Comparison of ENCODE assay signal across 8 cellular contexts in genomic region chr1:160375788-160376524, GRCh38. TPM values are rescaled to one million over a fixed set of nuclear protein-coding genes. Genes with fewer than 3 reads are reported as not detected.
DNase-seq lines count a peak whose midpoint lies in the region; ATAC-seq and TF ChIP-seq lines count a peak whose summit lies in the region.

No MANE protein-coding gene starts in this region.

- peak; percentile 55 for ATAC-seq in GM19035 (IDR thresholded peaks at IDR 0.05; ENCODE audit: unreplicated experiment)
- ATAC-seq in T-cell (replicated peaks in 1 of 4): peak in 3 of 4 experiments; percentile 26 to 42 (median 41)
- peak; percentile 3 to 48 for ATAC-seq in left cardiac atrium
- peak; percentile 82 for ATAC-seq in stimulated activated effector memory CD8-positive, alpha-beta T cell treated with anti-CD3 and anti-CD28 coated beads, Interleukin-12 subunit alpha, Interleukin-12 subunit beta, amount 100 ng/mL, for 72 hours

- intact Hi-C loops in left cardiac atrium (cut with DNase I): loop anchor here (5.0 to 10.0 kb wide), 2 partner anchors 184 to 291 kb away; partner anchors contain the start of genes CASQ1 (in 1 of the 2) and KCNJ9 (in 1 of the 2)

- H3K9me3 Mint-ChIP-seq in T-cell: no peaks in the 10 kb centered on the region
- H3K9me3 Mint-ChIP-seq in stimulated activated effector memory CD8-positive, alpha-beta T cell treated with anti-CD3 and anti-CD28 coated beads, Interleukin-12 subunit alpha, Interleukin-12 subunit beta, amount 100 ng/mL, for 72 hours: no peaks in the 10 kb centered on the region
- H3K9me3 Mint-ChIP-seq in mesothelial cell of epicardium: no peaks in the 10 kb centered on the region

- DNase-seq in A172 (ENCODE audit: low spot score) (peak; percentile 82), T-cell (no peak), left cardiac atrium (no peak), mesothelial cell of epicardium (ENCODE audit: low spot score in 2 of 2, unreplicated experiment in 2 of 2) (no peak)
- DNase-seq in stimulated activated effector memory CD8-positive, alpha-beta T cell treated with anti-CD3 and anti-CD28 coated beads, Interleukin-12 subunit alpha, Interleukin-12 subunit beta, amount 100 ng/mL, for 72 hours (ENCODE audit: low spot score in 2 of 2): no peak
- DNase-seq in stimulated activated naive CD4-positive, alpha-beta T cell (lab: John Stamatoyannopoulos, UW): no peak
- no peak for DNase-seq in stimulated activated CD4-positive, alpha-beta T cell treated with anti-CD3 and anti-CD28 coated beads, Interleukin-4, amount 100 ng/mL, for 24 hours

- no peak for TF ChIP-seq CTCF in mesothelial cell of epicardium (IDR thresholded peaks at IDR 0.05; ENCODE audit: unreplicated experiment)

- H3K36me3 Mint-ChIP-seq in T-cell (no peaks in the 10 kb centered on the region), mesothelial cell of epicardium (no peaks in the 10 kb centered on the region)
- no peaks in the 10 kb centered on the region for H3K36me3 Mint-ChIP-seq in stimulated activated effector memory CD8-positive, alpha-beta T cell treated with anti-CD3 and anti-CD28 coated beads, Interleukin-12 subunit alpha, Interleukin-12 subunit beta, amount 100 ng/mL, for 72 hours

- H3K27ac Mint-ChIP-seq in T-cell: peak overlapping the region in 1 of 2 donors; percentile 57
- peak overlapping the region; percentile 35 for H3K27ac Mint-ChIP-seq in stimulated activated effector memory CD8-positive, alpha-beta T cell treated with anti-CD3 and anti-CD28 coated beads, Interleukin-12 subunit alpha, Interleukin-12 subunit beta, amount 100 ng/mL, for 72 hours
- H3K27ac Mint-ChIP-seq in mesothelial cell of epicardium: no peak overlapping the region

- H3K4me3 Mint-ChIP-seq in T-cell (peak overlapping the region in 1 of 3 donors; percentile 8), mesothelial cell of epicardium (no peak overlapping the region)
- peak overlapping the region; percentile 43 for H3K4me3 Mint-ChIP-seq in stimulated activated effector memory CD8-positive, alpha-beta T cell treated with anti-CD3 and anti-CD28 coated beads, Interleukin-12 subunit alpha, Interleukin-12 subunit beta, amount 100 ng/mL, for 72 hours

- POLR2A ChIA-PET in T-cell (lab: Charles Lee): interaction anchor here in 1 of 2 donors (0.6 kb wide), 2 partner anchors 30 to 64 kb away, joined by 7 to 10 read pairs; no protein-coding TSS in a partner anchor

- peaks cover 0 to 3% of the 10 kb centered on the region in 2 donors for H3K27me3 Mint-ChIP-seq in T-cell
- H3K27me3 Mint-ChIP-seq in mesothelial cell of epicardium (ENCODE audit: low read depth): peaks cover 12% of the 10 kb centered on the region

- CTCF ChIA-PET in T-cell (lab: Charles Lee): interaction anchor here (0.8 to 1.4 kb wide), 9 partner anchors 22 to 290 kb away, joined by 3 to 6 read pairs (median 4); partner anchors contain the start of gene CASQ1 (in 1 of the 2)

- H3K4me1 Mint-ChIP-seq in T-cell: peaks cover 14 to 15% (median 14%) of the 10 kb centered on the region in 3 donors
- H3K4me1 Mint-ChIP-seq in stimulated activated effector memory CD8-positive, alpha-beta T cell treated with anti-CD3 and anti-CD28 coated beads, Interleukin-12 subunit alpha, Interleukin-12 subunit beta, amount 100 ng/mL, for 72 hours: peaks cover 17% of the 10 kb centered on the region
- H3K4me1 Mint-ChIP-seq in mesothelial cell of epicardium: peaks cover 11% of the 10 kb centered on the region

RNA-seq across cellular contexts. Expression of gene NHLH1, which starts 9.1 kb away (rescaled TPM):
- not detected in 2 replicates for total RNA-seq in A172 (2014; rRNA removed; shearing (Covaris generic))
- total RNA-seq in T-cell (under 1 TPM in 3 of 5 donors, not detected in 2; 0.16 to 0.38 (median 0.38) TPM), left cardiac atrium (under 1 TPM in 1 of 2 donors, not detected in 1; 0.10 TPM), mesothelial cell of epicardium (0.27 to 0.38 TPM (median 0.32 TPM) in 3 replicates)

RNA-seq across cellular contexts. Expression of gene VANGL2, which starts 24.4 kb away (rescaled TPM):
- 5.7 and 6.3 TPM in 2 replicates for total RNA-seq in A172 (2014; rRNA removed; shearing (Covaris generic))
- total RNA-seq in T-cell (under 1 TPM in 3 of 5 donors, not detected in 2; 0.16 to 0.26 (median 0.20) TPM), left cardiac atrium (1 to 10 TPM; 4.1 to 5.1 TPM), mesothelial cell of epicardium (55.5 to 59.5 TPM (median 57.2 TPM) in 3 replicates)

RNA-seq across cellular contexts. Expression of gene NCSTN, which starts 32.8 kb away (rescaled TPM):
- total RNA-seq in A172 (2014; rRNA removed; shearing (Covaris generic)): 103 and 111 TPM in 2 replicates
- total RNA-seq in T-cell: 10 to 100 TPM; 62.2 to 78.9 (median 71.8) TPM
- 10 to 100 TPM; 57.4 to 70.2 TPM for total RNA-seq in left cardiac atrium
- 94.6 to 106 TPM (median 104 TPM) in 3 replicates for total RNA-seq in mesothelial cell of epicardium

RNA-seq across cellular contexts. Expression of gene COPA, which starts 32.9 kb away (rescaled TPM):
- 243 and 261 TPM in 2 replicates for total RNA-seq in A172 (2014; rRNA removed; shearing (Covaris generic))
- total RNA-seq in T-cell (100 to 1,000 TPM; 106 to 126 (median 111) TPM), left cardiac atrium (100 to 1,000 TPM; 108 to 147 TPM), mesothelial cell of epicardium (178 to 183 TPM (median 180 TPM) in 3 replicates)

Comparison
In these comparisons a context has a peak if more than half of its experiments do, and no peak if none do; other contexts are left out.
1. ATAC-seq: peak in every context shown above with its lines; median percentile 82 in stimulated activated effector memory CD8-positive, alpha-beta T cell treated with anti-CD3 and anti-CD28 coated beads, Interleukin-12 subunit alpha, Interleukin-12 subunit beta, amount 100 ng/mL, for 72 hours; 55 in GM19035; 41 in T-cell; 26 in left cardiac atrium.